ENCODE assay signal across 12 cellular contexts in the genomic region with DNA sequence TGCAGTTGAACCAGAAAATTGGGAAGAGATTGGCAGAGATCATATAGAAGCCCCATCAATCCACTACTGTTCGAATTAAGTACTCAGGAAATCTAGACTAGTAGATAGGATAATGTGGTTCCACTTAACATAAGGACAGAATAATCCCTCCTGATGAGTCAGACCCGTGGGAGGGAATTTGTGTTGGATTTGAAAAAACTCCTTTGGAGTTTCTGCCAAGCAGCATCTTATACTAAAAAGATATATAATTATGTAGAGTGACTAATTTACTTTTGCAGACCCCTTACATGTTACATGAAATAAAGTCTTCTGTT.
A peak's percentile ranks its signal among the peaks of the same experiment; 100 is the strongest.
DNase-seq lines count a peak whose midpoint lies in the region; TF ChIP-seq lines count a peak whose summit lies in the region.
"Had no signal": no experiment of that assay in that cellular context is flagged by ENCODE, and none has a peak within 500 bp of the region (broad histone marks: within the 10 kb centered on the region; RNA-seq: fewer than 3 reads in every experiment).

No MANE protein-coding gene starts in this region.

- no peak overlapping the region for H3K4me2 ChIP-seq in Karpas-422 (ENCODE audit: low read depth, low read length, poor library complexity, severe bottlenecking)

- TF ChIP-seq POLR2A in esophagus squamous epithelium (IDR thresholded peaks at IDR 0.05), result no peak
- TF ChIP-seq POLR2A in lower leg skin (IDR thresholded peaks at IDR 0.05), result no peak

- H3K79me2 ChIP-seq in Karpas-422 (ENCODE audit: low read length), result no peaks in the 10 kb centered on the region

- intact Hi-C loops in esophagus squamous epithelium (cut with DNase I) (no loop called here), lower leg skin (cut with DNase I; ENCODE audit: low total_unique reads) (no loop called here)

- H4K20me1 ChIP-seq in Karpas-422 (ENCODE audit: insufficient read depth, low read depth, low read length), result no peaks in the 10 kb centered on the region

- H3K36me3 ChIP-seq in esophagus squamous epithelium (no peaks in the 10 kb centered on the region), Karpas-422 (ENCODE audit: insufficient read depth, low read length) (no peaks in the 10 kb centered on the region)

- TF ChIP-seq CTCF in astrocyte of the spinal cord (IDR thresholded peaks at IDR 0.05; ENCODE audit: low read depth, low read length) (no peak), esophagus squamous epithelium (IDR thresholded peaks at IDR 0.05) (no peak), lower leg skin (IDR thresholded peaks at IDR 0.05) (no peak)

- H3K27me3 ChIP-seq in esophagus squamous epithelium, result no peaks in the 10 kb centered on the region
- H3K27me3 ChIP-seq in Karpas-422 (ENCODE audit: low read length), result no peaks in the 10 kb centered on the region

- DNase-seq in Ammon's horn (ENCODE audit: low spot score), result peak; percentile 12
- peak; percentile 74 for DNase-seq in M059J (ENCODE audit: low read depth)
- DNase-seq in astrocyte of the spinal cord (ENCODE audit: low read depth, low spot score), result peak; percentile 79
- DNase-seq in kidney glomerular epithelial cell (lab: John Stamatoyannopoulos, UW), result peak; percentile 38
- no peak for DNase-seq in esophagus squamous epithelium (lab: John Stamatoyannopoulos, UW)
- no peak for DNase-seq in lower leg skin (ENCODE audit: low spot score in 2 of 2)
- DNase-seq in activated effector memory CD4-positive, alpha-beta T cell treated with anti-CD3 and anti-CD28 coated beads, Interleukin-2, amount 50 U/mL, for 16 hours, result no peak
- DNase-seq in Karpas-422, result no peak
- DNase-seq: H7, NCI-H2107, T-helper 1 cell, trophoblast cell had no signal

- no peaks in the 10 kb centered on the region for H3K9me2 ChIP-seq in Karpas-422 (replicated peaks; ENCODE audit: insufficient read depth, low read length)

- no peak overlapping the region for H3K9ac ChIP-seq in Karpas-422 (ENCODE audit: low read length)

- H2AFZ ChIP-seq in Karpas-422 (ENCODE audit: low read length), result no peak overlapping the region

- H3K4me3 ChIP-seq in astrocyte of the spinal cord (ENCODE audit: low read depth, low read length) (no peak overlapping the region), esophagus squamous epithelium (no peak overlapping the region), lower leg skin (ENCODE audit: low read depth, poor library complexity, severe bottlenecking) (no peak overlapping the region), Karpas-422 (ENCODE audit: low read length) (no peak overlapping the region)

- 16 to 32% methylated on average over 2 of the region's 2 CpGs for WGBS in esophagus squamous epithelium, 2 donors
- 10 to 24% methylated on average over 2 of the region's 2 CpGs for WGBS in lower leg skin, 2 donors

- in situ Hi-C loops in astrocyte of the spinal cord (cut with HindIII; ENCODE audit: low sequenced_read_pairs), result no loop called here

- H3K9me3 ChIP-seq in esophagus squamous epithelium (no peaks in the 10 kb centered on the region), Karpas-422 (ENCODE audit: low read length) (no peaks in the 10 kb centered on the region)

- H3K27ac ChIP-seq in esophagus squamous epithelium (no peak overlapping the region), Karpas-422 (ENCODE audit: low read length) (no peak overlapping the region)

- H3K4me1 ChIP-seq in esophagus squamous epithelium (peaks cover 0 to 8% (median 0%) of the 10 kb centered on the region in 3 donors), Karpas-422 (ENCODE audit: low read length) (no peaks in the 10 kb centered on the region)

Comparison
In these comparisons a context has a peak if more than half of its experiments do, and no peak if none do; other contexts are left out.
1. DNase-seq: peak in Ammon's horn (single experiment), M059J (single experiment), astrocyte of the spinal cord (single experiment) and kidney glomerular epithelial cell (single experiment); none in esophagus squamous epithelium (single experiment), lower leg skin (0 of 2), activated effector memory CD4-positive, alpha-beta T cell treated with anti-CD3 and anti-CD28 coated beads, Interleukin-2, amount 50 U/mL, for 16 hours (single experiment) and Karpas-422 (single experiment).